Comparison of ENCODE assay signal across 8 cellular contexts in genomic region chr14:101964297-101965144, GRCh38. TPM values are rescaled to one million over a fixed set of nuclear protein-coding genes. Genes with fewer than 3 reads are reported as not detected.
DNase-seq lines count a peak whose midpoint lies in the region; TF ChIP-seq lines count a peak whose summit lies in the region.

Gene DYNC1H1 (plus strand): TSS chr14:101964573. CDS start chr14:101964692, 119 bp downstream.

- CTCF ChIA-PET in HEK293 (lab: Yijun Ruan, JAX), result interaction anchor here (0.6 to 1.2 kb wide), 3 partner anchors 9 to 193 kb away, joined by 3 read pairs; no protein-coding TSS in a partner anchor

- H3K36me3 ChIP-seq in HEK293 (ENCODE audit: control insufficient read depth in 2 of 2, insufficient read depth in 1 of 2, low read length in 2 of 2), result peaks cover 0 to 18% of the 10 kb centered on the region in 2 experiments; a peak in 2 of 3 replicates
- H3K36me3 ChIP-seq in SJCRH30, result 0 out of 2 replicates have a peak, but pooled peaks cover 3% of the 10 kb centered on the region
- no peaks in the 10 kb centered on the region for H3K36me3 ChIP-seq in neural cell (ENCODE audit: insufficient read depth, low read length)

- peak within 1 kb of the TSS; percentile 75 for H3K4me3 ChIP-seq in HEK293 (ENCODE audit: low read depth, low read length)
- peak within 1 kb of the TSS; percentile 95 for H3K4me3 ChIP-seq in SJCRH30
- H3K4me3 ChIP-seq in fibroblast of villous mesenchyme (ENCODE audit: low read depth, low read length), result peak within 1 kb of the TSS; percentile 95
- peak within 1 kb of the TSS; percentile 100 for H3K4me3 ChIP-seq in neural cell (ENCODE audit: low read length)

- H3F3A ChIP-seq in neural cell (ENCODE audit: insufficient read depth, low read length, poor library complexity, severe bottlenecking), result no peaks in the 10 kb centered on the region

- H3K27me3 ChIP-seq in SJCRH30 (no peaks in the 10 kb centered on the region), neural cell (ENCODE audit: insufficient read depth, low read depth, low read length) (no peaks in the 10 kb centered on the region)

- peaks cover 26% of the 10 kb centered on the region for H4K20me1 ChIP-seq in neural cell (ENCODE audit: insufficient read depth)

- no peak for TF ChIP-seq EP300 in neural cell (conservative IDR thresholded peaks at IDR 0.05; ENCODE audit: poor library complexity, severe bottlenecking)

- H3K36me3 Mint-ChIP-seq in stimulated activated naive CD8-positive, alpha-beta T cell treated with anti-CD3 and anti-CD28 coated beads, Interleukin-15, Interleukin-2, amounts not matched to agents 100 ng/mL and 50 ng/mL, for 24 hours (ENCODE audit: low read depth), result peaks cover 17% of the 10 kb centered on the region

- TF ChIP-seq RAD21 in neural cell (conservative IDR thresholded peaks at IDR 0.05), result no peak

- no peaks in the 10 kb centered on the region for H3K27me3 Mint-ChIP-seq in stimulated activated naive CD8-positive, alpha-beta T cell treated with anti-CD3 and anti-CD28 coated beads, Interleukin-15, Interleukin-2, amounts not matched to agents 100 ng/mL and 50 ng/mL, for 24 hours

- POLR2A ChIA-PET in HEK293 (lab: Yijun Ruan, JAX), result no interaction called here

- H3K4me2 ChIP-seq in neural cell (ENCODE audit: low read length), result peak within 1 kb of the TSS; percentile 75

- H3K4me1 ChIP-seq in HEK293 (ENCODE audit: control insufficient read depth, insufficient read depth, low read length) (peaks cover 20% of the 10 kb centered on the region), SJCRH30 (peaks cover 18% of the 10 kb centered on the region)

- H3K4me3 Mint-ChIP-seq in stimulated activated naive CD8-positive, alpha-beta T cell treated with anti-CD3 and anti-CD28 coated beads, Interleukin-15, Interleukin-2, amounts not matched to agents 100 ng/mL and 50 ng/mL, for 24 hours, result peak within 1 kb of the TSS; percentile 90

- no peaks in the 10 kb centered on the region for H3K9me3 Mint-ChIP-seq in stimulated activated naive CD8-positive, alpha-beta T cell treated with anti-CD3 and anti-CD28 coated beads, Interleukin-15, Interleukin-2, amounts not matched to agents 100 ng/mL and 50 ng/mL, for 24 hours

- H3K9me3 ChIP-seq in HEK293 (ENCODE audit: control insufficient read depth, insufficient read depth, low read depth, low read length), result no peaks in the 10 kb centered on the region
- H3K9me3 ChIP-seq in SJCRH30 (replicated peaks), result no peaks in the 10 kb centered on the region
- H3K9me3 ChIP-seq in neural cell (ENCODE audit: low read length), result no peaks in the 10 kb centered on the region

- H3K9ac ChIP-seq in neural cell (ENCODE audit: low read length), result peak within 1 kb of the TSS; percentile 99

- H3K27ac ChIP-seq in HEK293 (ENCODE audit: extremely low read depth, low read depth, low read length), result peak within 1 kb of the TSS; percentile 90
- H3K27ac ChIP-seq in SJCRH30, result peak within 1 kb of the TSS; percentile 74
- peak within 1 kb of the TSS; percentile 95 for H3K27ac ChIP-seq in neural cell (ENCODE audit: low read length)

- peak; percentile 65 for TF ChIP-seq CTCF in HEK293 (tag by site-specific recombination; IDR thresholded peaks at IDR 0.05)
- TF ChIP-seq CTCF in fibroblast of villous mesenchyme (IDR thresholded peaks at IDR 0.05; ENCODE audit: insufficient read depth, low read depth, low read length), result no peak
- no peak for TF ChIP-seq CTCF in neural cell (IDR thresholded peaks at IDR 0.05; ENCODE audit: poor library complexity, severe bottlenecking)

- H2AFZ ChIP-seq in neural cell (ENCODE audit: low read depth, low read length), result peak within 1 kb of the TSS; percentile 76

- H3K4me1 Mint-ChIP-seq in stimulated activated naive CD8-positive, alpha-beta T cell treated with anti-CD3 and anti-CD28 coated beads, Interleukin-15, Interleukin-2, amounts not matched to agents 100 ng/mL and 50 ng/mL, for 24 hours (ENCODE audit: low read depth), result peaks cover 46% of the 10 kb centered on the region

- H3K9me2 ChIP-seq in neural cell (ENCODE audit: insufficient read depth, low read length), result no peaks in the 10 kb centered on the region

- peaks cover 48% of the 10 kb centered on the region for H3K79me2 ChIP-seq in neural cell (replicated peaks; ENCODE audit: insufficient read depth, low read length)

- peak; percentile 94 for DNase-seq in G401 (ENCODE audit: low spot score)
- peak; percentile 84 for DNase-seq in MV-4-11 (lab: John Stamatoyannopoulos, UW)
- peak; percentile 97 to 99 for DNase-seq in SJCRH30
- peak; percentile 85 for DNase-seq in activated gamma-delta T cell treated with Interleukin-2 at 50 U/mL for 16 hours
- DNase-seq in fibroblast of villous mesenchyme (ENCODE audit: low read depth), result peak; percentile 93

- peak within 1 kb of the TSS; percentile 87 for H3K27ac Mint-ChIP-seq in stimulated activated naive CD8-positive, alpha-beta T cell treated with anti-CD3 and anti-CD28 coated beads, Interleukin-15, Interleukin-2, amounts not matched to agents 100 ng/mL and 50 ng/mL, for 24 hours

- in situ Hi-C loops in G401 (cut with HindIII; ENCODE audit: low sequenced_read_pairs), result no loop called here

TF ChIP-seq in HEK293, 187 proteins besides CTCF, POLR2A, EP300 and RAD21 (continues in another document):
- TF ChIP-seq GLI4 (tag by site-specific recombination; IDR thresholded peaks at IDR 0.05) (peak; percentile 40; the same call in 1 of the 2 replicates), ELK4 (IDR thresholded peaks at IDR 0.05; ENCODE audit: borderline replicate concordance, low read depth, low read length) (no peak), SCRT1 (tag by site-specific recombination; IDR thresholded peaks at IDR 0.05; ENCODE audit: borderline replicate concordance) (no peak), ZNF521 (tag by site-specific recombination; IDR thresholded peaks at IDR 0.05) (no peak), ZNF629 (tag by site-specific recombination; IDR thresholded peaks at IDR 0.05) (peak; percentile 43; the same call in 1 of the 2 replicates), ZNF48 (tag by site-specific recombination; IDR thresholded peaks at IDR 0.05) (no peak), OVOL3 (tag by site-specific recombination; IDR thresholded peaks at IDR 0.05) (no peak; the same call in 1 of the 2 replicates), ZNF654 (tag by site-specific recombination; IDR thresholded peaks at IDR 0.05; ENCODE audit: low read depth) (no peak), ZNF792 (tag by site-specific recombination; IDR thresholded peaks at IDR 0.05) (no peak), ZNF266 (tag by site-specific recombination; IDR thresholded peaks at IDR 0.05; ENCODE audit: low read depth) (no peak)

TF ChIP-seq in neural cell, 6 proteins besides CTCF, POLR2A, EP300 and RAD21:
- TF ChIP-seq MXI1 (conservative IDR thresholded peaks at IDR 0.05; ENCODE audit: poor library complexity, severe bottlenecking) (peak; percentile 84), SMC3 (conservative IDR thresholded peaks at IDR 0.05; ENCODE audit: poor library complexity) (no peak), EZH2 (IDR thresholded peaks at IDR 0.05; ENCODE audit: borderline replicate concordance, insufficient read depth, low read length, poor library complexity, severe bottlenecking) (no peak), POLR2AphosphoS5 (IDR thresholded peaks at IDR 0.05) (peak; percentile 97), REST (IDR thresholded peaks at IDR 0.05; ENCODE audit: borderline replicate concordance) (peak; percentile 83), TAF1 (IDR thresholded peaks at IDR 0.05; ENCODE audit: low read depth) (peak; percentile 71)

RNA-seq across cellular contexts. Expression of gene DYNC1H1, which starts in this region (rescaled TPM):
- total RNA-seq in G401 (2014; rRNA removed; shearing (Covaris generic)), result 116 and 187 TPM in 2 replicates
- total RNA-seq in SJCRH30 (2014; rRNA removed; shearing (Covaris generic)), result 279 and 298 TPM in 2 replicates
- total RNA-seq in fibroblast of villous mesenchyme, result 336 and 518 TPM in 2 replicates
- 298 and 343 TPM in 2 replicates for polyA plus RNA-seq in neural cell
- polyA minus RNA-seq in neural cell, result 764 and 941 TPM in 2 replicates

Comparison
In these comparisons a context has a peak if more than half of its experiments do, and no peak if none do; other contexts are left out.
1. Peak in every context shown above with its lines: DNase-seq, H3K4me3 ChIP-seq and H3K27ac ChIP-seq.